In genomic region chr2:152222975-152223638, GRCh38 we compare ENCODE assay signal across 9 cellular contexts. TPM values are rescaled to one million over a fixed set of nuclear protein-coding genes. Genes with fewer than 3 reads are reported as not detected.
DNase-seq lines count a peak whose midpoint lies in the region; ATAC-seq and TF ChIP-seq lines count a peak whose summit lies in the region.
"Had no signal": no experiment of that assay in that cellular context is flagged by ENCODE, and none has a peak within 500 bp of the region (broad histone marks: within the 10 kb centered on the region; RNA-seq: fewer than 3 reads in every experiment).

No MANE protein-coding gene starts in this region.

- H2AK5ac ChIP-seq in trophoblast cell (ENCODE audit: low read length): no peak overlapping the region

- H3K79me1 ChIP-seq in trophoblast cell (ENCODE audit: low read length): peaks cover 6% of the 10 kb centered on the region

- H3K9ac ChIP-seq in liver (ENCODE audit: low read depth in 1 of 2, low read length in 2 of 2) (no peak overlapping the region), trophoblast cell (ENCODE audit: low read length) (no peak overlapping the region)

- no peak overlapping the region for H2BK120ac ChIP-seq in trophoblast cell (ENCODE audit: insufficient read depth, low read length, poor library complexity)

- H3K23ac ChIP-seq in trophoblast cell (ENCODE audit: low read length): no peak overlapping the region

- H3K4me2 ChIP-seq in trophoblast cell (ENCODE audit: low read length): no peak overlapping the region

- TF ChIP-seq CTCF in AG09309 (IDR thresholded peaks at IDR 0.05; ENCODE audit: control insufficient read depth, insufficient read depth, low read depth, low read length, missing control alignments): no peak
- TF ChIP-seq CTCF in astrocyte of the spinal cord (IDR thresholded peaks at IDR 0.05; ENCODE audit: low read depth, low read length): no peak
- no peak for TF ChIP-seq CTCF in liver (IDR thresholded peaks at IDR 0.05; ENCODE audit: low read depth, low read length, missing input control)

- 30% methylated on average over 7 of the region's 7 CpGs for WGBS in liver
- WGBS in trophoblast cell (ENCODE audit: extremely low coverage, insufficient coverage, insufficient read length): no CpG with 5 or more reads among the region's 7 CpGs

- H3K4me1 ChIP-seq in liver (ENCODE audit: control insufficient read depth in 4 of 4, insufficient read depth in 4 of 4, low read length in 3 of 4) (peaks cover 0 to 5% (median 3%) of the 10 kb centered on the region in 4 donors), trophoblast cell (ENCODE audit: control insufficient read depth in 1 of 2, insufficient read depth in 2 of 2, low read length in 2 of 2) (no peaks in the 10 kb centered on the region)

- H3K27ac ChIP-seq in liver (ENCODE audit: low read depth in 1 of 2, low read length in 2 of 2) (no peak overlapping the region), trophoblast cell (ENCODE audit: low read depth, low read length) (no peak overlapping the region)

- no peak overlapping the region for H2BK12ac ChIP-seq in trophoblast cell (ENCODE audit: low read length)

- H4K12ac ChIP-seq in trophoblast cell (ENCODE audit: low read depth, low read length): no peak overlapping the region

- ATAC-seq in GM21381 (IDR thresholded peaks at IDR 0.05; ENCODE audit: unreplicated experiment) (no peak), HG03571 (IDR thresholded peaks at IDR 0.05; ENCODE audit: unreplicated experiment) (no peak)

- H3K14ac ChIP-seq in trophoblast cell (ENCODE audit: low read length): no peak overlapping the region

- H3K79me2 ChIP-seq in trophoblast cell (ENCODE audit: control insufficient read depth, insufficient read depth, low read length, poor library complexity): peaks cover 2% of the 10 kb centered on the region

- H4K91ac ChIP-seq in trophoblast cell (ENCODE audit: low read depth, low read length): no peak overlapping the region

- no peak overlapping the region for H2BK5ac ChIP-seq in trophoblast cell (ENCODE audit: low read depth, low read length, poor library complexity)

- in situ Hi-C loops in astrocyte of the spinal cord (cut with HindIII; ENCODE audit: low sequenced_read_pairs): no loop called here

- H3K4me3 ChIP-seq in AG09309 (ENCODE audit: control insufficient read depth, low read depth, low read length): no peak overlapping the region
- no peak overlapping the region for H3K4me3 ChIP-seq in astrocyte of the spinal cord (ENCODE audit: low read depth, low read length)
- no peak overlapping the region for H3K4me3 ChIP-seq in liver (ENCODE audit: low read depth in 1 of 3, low read length in 3 of 3)
- no peak overlapping the region for H3K4me3 ChIP-seq in trophoblast cell (ENCODE audit: low read depth, low read length)

- H4K8ac ChIP-seq in trophoblast cell (ENCODE audit: low read depth, low read length): no peak overlapping the region

- H3K18ac ChIP-seq in trophoblast cell (ENCODE audit: low read length): no peak overlapping the region

- TF ChIP-seq RAD21 in liver (IDR thresholded peaks at IDR 0.05): no peak

- H3K36me3 ChIP-seq in liver (ENCODE audit: control insufficient read depth in 4 of 4, insufficient read depth in 3 of 4, low read depth in 1 of 4, low read length in 3 of 4): no peaks in the 10 kb centered on the region
- H3K36me3 ChIP-seq in trophoblast cell (ENCODE audit: control insufficient read depth in 1 of 2, insufficient read depth in 2 of 2, low read length in 2 of 2): no peaks in the 10 kb centered on the region

- DNase-seq in AG09309 (ENCODE audit: low read depth): peak; percentile 13
- DNase-seq in M059J (ENCODE audit: low read depth): peak; percentile 76
- peak; percentile 94 for DNase-seq in astrocyte of the spinal cord (ENCODE audit: low read depth, low spot score)
- no peak for DNase-seq in NCI-H187 treated with DMSO at 0.1 percent for 48 hours (lab: John Stamatoyannopoulos, UW)
- DNase-seq in trophoblast cell: no peak
- DNase-seq: islet precursor cell had no signal

- no peak overlapping the region for H3K4ac ChIP-seq in trophoblast cell (ENCODE audit: low read depth, low read length)

- no peak overlapping the region for H2AFZ ChIP-seq in trophoblast cell (ENCODE audit: insufficient read depth, low read length, poor library complexity)

- H3K27me3 ChIP-seq in liver (ENCODE audit: control insufficient read depth in 4 of 4, insufficient read depth in 4 of 4, low read length in 3 of 4) (no peaks in the 10 kb centered on the region), trophoblast cell (ENCODE audit: insufficient read depth, low read length) (no peaks in the 10 kb centered on the region)

- H3K9me3 ChIP-seq in liver (ENCODE audit: control insufficient read depth in 4 of 4, low read length in 3 of 4) (no peaks in the 10 kb centered on the region), trophoblast cell (ENCODE audit: insufficient read depth, low read depth, low read length) (no peaks in the 10 kb centered on the region)

TF ChIP-seq in liver, 16 proteins besides CTCF, POLR2A, EP300 and RAD21:
- TF ChIP-seq, protein P1, sequence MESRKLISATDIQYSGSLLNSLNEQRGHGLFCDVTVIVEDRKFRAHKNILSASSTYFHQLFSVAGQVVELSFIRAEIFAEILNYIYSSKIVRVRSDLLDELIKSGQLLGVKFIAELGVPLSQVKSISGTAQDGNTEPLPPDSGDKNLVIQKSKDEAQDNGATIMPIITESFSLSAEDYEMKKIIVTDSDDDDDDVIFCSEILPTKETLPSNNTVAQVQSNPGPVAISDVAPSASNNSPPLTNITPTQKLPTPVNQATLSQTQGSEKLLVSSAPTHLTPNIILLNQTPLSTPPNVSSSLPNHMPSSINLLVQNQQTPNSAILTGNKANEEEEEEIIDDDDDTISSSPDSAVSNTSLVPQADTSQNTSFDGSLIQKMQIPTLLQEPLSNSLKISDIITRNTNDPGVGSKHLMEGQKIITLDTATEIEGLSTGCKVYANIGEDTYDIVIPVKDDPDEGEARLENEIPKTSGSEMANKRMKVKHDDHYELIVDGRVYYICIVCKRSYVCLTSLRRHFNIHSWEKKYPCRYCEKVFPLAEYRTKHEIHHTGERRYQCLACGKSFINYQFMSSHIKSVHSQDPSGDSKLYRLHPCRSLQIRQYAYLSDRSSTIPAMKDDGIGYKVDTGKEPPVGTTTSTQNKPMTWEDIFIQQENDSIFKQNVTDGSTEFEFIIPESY (IDR thresholded peaks at IDR 0.05): no peak
- peak; percentile 39 to 47 for TF ChIP-seq HNF4A (conservative IDR thresholded peaks at IDR 0.05)

RNA-seq across cellular contexts. Expression of gene STAM2, which starts 47.5 kb away (rescaled TPM):
- total RNA-seq in M059J (2014; rRNA removed; shearing (Covaris generic)): 18.0 and 31.1 TPM in 2 replicates
- 10 to 100 TPM; 10.3 to 18.0 TPM for total RNA-seq in liver
- polyA plus RNA-seq in liver: 1 to 10 TPM; 4.0 TPM
- polyA plus RNA-seq in trophoblast cell (2013): 18.7 and 19.3 TPM in 2 replicates

Comparison
In these comparisons a context has a peak if more than half of its experiments do, and no peak if none do; other contexts are left out.
1. DNase-seq: peak in AG09309 (single experiment), M059J (single experiment) and astrocyte of the spinal cord (single experiment); none in NCI-H187 treated with DMSO at 0.1 percent for 48 hours (single experiment) and trophoblast cell (0 of 2).